In genomic region chr11:122601131-122602125, GRCh38 we compare ENCODE assay signal across 13 cellular contexts. TPM values are rescaled to one million over a fixed set of nuclear protein-coding genes. Genes with fewer than 3 reads are reported as not detected.
A peak's percentile ranks its signal among the peaks of the same experiment; 100 is the strongest.
DNase-seq lines count a peak whose midpoint lies in the region; ATAC-seq and TF ChIP-seq lines count a peak whose summit lies in the region.
"Had no signal": no experiment of that assay in that cellular context is flagged by ENCODE, and none has a peak within 500 bp of the region (broad histone marks: within the 10 kb centered on the region; RNA-seq: fewer than 3 reads in every experiment).

No MANE protein-coding gene starts in this region.

- TF ChIP-seq CTCF in RWPE1 (conservative IDR thresholded peaks at IDR 0.05; ENCODE audit: low read depth) (no peak), retinal pigment epithelial cell (conservative IDR thresholded peaks at IDR 0.05; ENCODE audit: low read depth, low read length) (no peak), prostate gland (IDR thresholded peaks at IDR 0.05) (no peak)

- 62% methylated on average over 7 of the region's 7 CpGs for WGBS in prostate gland

- no peaks in the 10 kb centered on the region for H3K9me3 ChIP-seq in prostate gland
- H3K9me3 ChIP-seq: SJSA1 had no signal

- no peaks in the 10 kb centered on the region for H3K27me3 ChIP-seq in prostate gland (replicated peaks; ENCODE audit: insufficient read depth)
- H3K27me3 ChIP-seq: SJSA1 had no signal

- DNase-seq in ELF-1 (ENCODE audit: low read depth, low spot score) (peak; percentile 41), RWPE1 (ENCODE audit: low spot score) (peak; percentile 42), fibroblast of peridontal ligament (ENCODE audit: extremely low read depth) (peak; percentile 79), retinal pigment epithelial cell (ENCODE audit: low read depth) (peak; percentile 63), prostate gland (ENCODE audit: low spot score) (no peak), NCI-H524 (lab: John Stamatoyannopoulos, UW) (no peak)
- no peak for DNase-seq in activated CD4-positive, CD25-positive, alpha-beta regulatory T cell treated with anti-CD3 and anti-CD28 coated beads, Interleukin-2, amount 50 U/mL, for 72 hours
- DNase-seq: anterior cingulate cortex, Calu3, NCI-H524 treated with DMSO at 0.1 percent for 48 hours had no signal

- CTCF ChIA-PET in RWPE1 (lab: Yijun Ruan, JAX) = interaction anchor here (0.6 to 1.0 kb wide), 4 partner anchors 21 to 668 kb away, joined by 3 to 5 read pairs (median 3); no protein-coding TSS in a partner anchor

- H3K27ac ChIP-seq in RWPE1 = no peak overlapping the region
- no peak overlapping the region for H3K27ac ChIP-seq in prostate gland
- H3K27ac ChIP-seq: SJSA1, VCaP had no signal

- ATAC-seq in HG02798 (IDR thresholded peaks at IDR 0.05; ENCODE audit: poor library complexity, unreplicated experiment) = no peak

- no peak for TF ChIP-seq POLR2A in prostate gland (IDR thresholded peaks at IDR 0.05)

- intact Hi-C loops in prostate gland (cut with DNase I) = no loop called here

- no peaks in the 10 kb centered on the region for H3K4me1 ChIP-seq in prostate gland (replicated peaks)
- H3K4me1 ChIP-seq: SJSA1 had no signal

- POLR2A ChIA-PET in RWPE1 (lab: Yijun Ruan, JAX; ENCODE audit: low non-redundant PET) = interaction anchor here (0.6 kb wide), 1 partner anchor 452 kb away, joined by 3 read pairs; no protein-coding TSS in a partner anchor

- H3K4me3 ChIP-seq in retinal pigment epithelial cell (ENCODE audit: low read length) (no peak overlapping the region), prostate gland (no peak overlapping the region)
- H3K4me3 ChIP-seq: SJSA1 had no signal

- H3K36me3 ChIP-seq in prostate gland = no peaks in the 10 kb centered on the region
- H3K36me3 ChIP-seq: SJSA1 had no signal

RNA-seq across cellular contexts. Expression of gene UBASH3B, which starts 54.1 kb away (rescaled TPM):
- total RNA-seq in prostate gland = 1 to 10 TPM; 1.9 to 9.9 TPM

Comparison
In these comparisons a context has a peak if more than half of its experiments do, and no peak if none do; other contexts are left out.
1. DNase-seq: peak in ELF-1 (single experiment), RWPE1 (single experiment), fibroblast of peridontal ligament (single experiment) and retinal pigment epithelial cell (single experiment); none in prostate gland (single experiment), NCI-H524 (0 of 2) and activated CD4-positive, CD25-positive, alpha-beta regulatory T cell treated with anti-CD3 and anti-CD28 coated beads, Interleukin-2, amount 50 U/mL, for 72 hours (single experiment).